ENCODE assay signal across 17 cellular contexts in the genomic region with DNA sequence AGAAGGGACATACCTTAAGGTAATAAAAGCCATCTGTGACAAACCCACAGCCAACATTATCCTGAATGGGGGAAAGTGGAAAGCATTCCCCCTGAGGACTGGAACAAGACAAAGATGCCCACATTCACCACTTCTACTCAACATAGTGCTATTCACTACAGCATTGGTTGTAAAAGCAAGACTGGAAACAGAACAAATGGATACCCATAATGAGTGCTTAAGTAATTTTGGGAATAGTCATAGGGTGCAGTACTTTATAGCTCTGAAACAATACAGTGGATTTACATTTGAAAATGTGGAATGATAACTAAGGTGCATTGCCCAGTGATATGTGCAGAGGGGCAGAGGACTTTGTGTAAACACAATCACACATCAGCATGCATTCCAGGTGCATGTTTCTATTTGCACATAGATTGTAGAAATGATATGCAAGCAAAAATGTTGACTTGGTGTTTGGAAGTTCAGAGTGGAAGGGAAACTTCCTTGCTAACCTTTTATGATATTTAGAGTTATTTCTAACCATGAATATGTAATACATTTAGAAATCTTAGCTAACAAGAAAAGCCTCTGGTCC.
"Had no signal": no experiment of that assay in that cellular context is flagged by ENCODE, and none has a peak within 500 bp of the region (broad histone marks: within the 10 kb centered on the region; RNA-seq: fewer than 3 reads in every experiment).

No MANE protein-coding gene starts in this region.

- H3K4me2 ChIP-seq: smooth muscle cell had no signal

- H3K36me3 ChIP-seq: esophagus squamous epithelium, heart right ventricle, neutrophil, stomach, thyroid gland had no signal

- H3K4me1 ChIP-seq: esophagus squamous epithelium, heart right ventricle, parathyroid adenoma, thyroid gland had no signal

- H3K4me3 ChIP-seq: coronary artery, esophagus squamous epithelium, heart right ventricle, lung, smooth muscle cell, stomach, thyroid gland had no signal

- H3K79me2 ChIP-seq: parathyroid adenoma had no signal

- H3K27me3 ChIP-seq: esophagus squamous epithelium, neutrophil, stomach, thyroid gland had no signal

- H3K27ac ChIP-seq: coronary artery, esophagus squamous epithelium, heart right ventricle, neutrophil, parathyroid adenoma, stomach, thyroid gland had no signal

- H2AFZ ChIP-seq: parathyroid adenoma had no signal

- H3K9me3 ChIP-seq: esophagus squamous epithelium, heart right ventricle, neutrophil, stomach, thyroid gland had no signal

- DNase-seq: dermis blood vessel endothelial cell; effector memory CD4-positive, alpha-beta T cell; esophagus squamous epithelium; foreskin melanocyte; glutamatergic neuron; heart right ventricle; natural killer cell; stimulated activated CD4-positive, alpha-beta T cell treated with anti-CD3 and anti-CD28 coated beads, Interleukin-2, amount 100 ng/mL, for 24 hours; stimulated activated CD4-positive, alpha-beta T cell treated with anti-CD3 and anti-CD28 coated beads, Interleukin-4, amount 100 ng/mL, for 24 hours; stimulated activated naive CD4-positive, alpha-beta T cell treated with Interleukin-2 at 50 U/mL for 16 hours; stomach; thyroid gland had no signal
